In genomic region chr17:8186787-8187516, GRCh38 we compare ENCODE assay signal across 1 cellular context.
TF ChIP-seq lines count a peak whose summit lies in the region.

No MANE protein-coding gene starts in this region.

TF ChIP-seq in HepG2, 621 proteins besides CTCF, POLR2A, EP300 and RAD21 (continued from another document and continues in another):
- TF ChIP-seq ARID4A (CRISPR knock-in tag; IDR thresholded peaks at IDR 0.05; ENCODE audit: borderline replicate concordance) (peak; percentile 50; the same call in 1 of the 2 replicates), ZNF772 (CRISPR knock-in tag; IDR thresholded peaks at IDR 0.05) (peak; percentile 26), ZBTB3 (CRISPR knock-in tag; IDR thresholded peaks at IDR 0.05; ENCODE audit: borderline replicate concordance, low read depth) (no peak), NR2F1 (CRISPR knock-in tag; IDR thresholded peaks at IDR 0.05) (no peak), NFE2L2 (IDR thresholded peaks at IDR 0.05; ENCODE audit: low read length) (0 out of 2 replicates have a peak, but pooled peaks have one; percentile 2), CERS6 (CRISPR knock-in tag; IDR thresholded peaks at IDR 0.05) (no peak), FIP1L1 (IDR thresholded peaks at IDR 0.05; ENCODE audit: borderline replicate concordance, insufficient read depth, low read depth, low read length) (no peak), MBNL3 (CRISPR knock-in tag; conservative IDR thresholded peaks at IDR 0.05) (no peak), CBFB (CRISPR knock-in tag; IDR thresholded peaks at IDR 0.05) (peak; percentile 85), ZBTB8A (CRISPR knock-in tag; IDR thresholded peaks at IDR 0.05; ENCODE audit: borderline replicate concordance, low read depth) (no peak), ZNF556 (CRISPR knock-in tag; IDR thresholded peaks at IDR 0.05; ENCODE audit: borderline replicate concordance) (peak; percentile 75; the same call in 1 of the 2 replicates), ZBTB7B (CRISPR knock-in tag; IDR thresholded peaks at IDR 0.05) (no peak; the same call in 1 of the 2 replicates), ZSCAN29 (CRISPR knock-in tag; conservative IDR thresholded peaks at IDR 0.05) (peak; percentile 20; the same call in 1 of the 2 replicates), ZNF224 (CRISPR knock-in tag; IDR thresholded peaks at IDR 0.05) (peak; percentile 8; the same call in 1 of the 2 replicates), KDM3A (CRISPR knock-in tag; IDR thresholded peaks at IDR 0.05; ENCODE audit: low read depth) (no peak), E2F2 (CRISPR knock-in tag; IDR thresholded peaks at IDR 0.05; ENCODE audit: borderline replicate concordance) (no peak), ZNF296 (CRISPR knock-in tag; conservative IDR thresholded peaks at IDR 0.05) (no peak), ZNF564 (CRISPR knock-in tag; IDR thresholded peaks at IDR 0.05) (no peak), KAT2B (IDR thresholded peaks at IDR 0.05; ENCODE audit: borderline replicate concordance, low read depth, low read length) (no peak), ZSCAN20 (CRISPR knock-in tag; IDR thresholded peaks at IDR 0.05; ENCODE audit: borderline replicate concordance) (no peak), SP2 (CRISPR knock-in tag; IDR thresholded peaks at IDR 0.05) (no peak), PHF20 (CRISPR knock-in tag; IDR thresholded peaks at IDR 0.05) (0 out of 2 replicates have a peak, but pooled peaks have one; percentile 24), ARNT (IDR thresholded peaks at IDR 0.05) (no peak), NFYB (CRISPR knock-in tag; IDR thresholded peaks at IDR 0.05) (no peak), PITX1 (CRISPR knock-in tag; IDR thresholded peaks at IDR 0.05) (peak; percentile 76; the same call in 1 of the 2 replicates), PCBP2 (optimal IDR thresholded peaks at IDR 0.05; ENCODE audit: low read depth, low read length, poor library complexity, severe bottlenecking) (no peak), CC2D1A (CRISPR knock-in tag; IDR thresholded peaks at IDR 0.05) (no peak), ZNF326 (CRISPR knock-in tag; IDR thresholded peaks at IDR 0.05; ENCODE audit: borderline replicate concordance) (no peak), ZNF670 (CRISPR knock-in tag; IDR thresholded peaks at IDR 0.05; ENCODE audit: borderline replicate concordance) (no peak), ZNF616 (CRISPR knock-in tag; IDR thresholded peaks at IDR 0.05; ENCODE audit: low read depth) (0 out of 2 replicates have a peak, but pooled peaks have one; percentile 35), ATF1 (CRISPR knock-in tag; IDR thresholded peaks at IDR 0.05) (peak; percentile 28; the same call in 1 of the 2 replicates), MEF2D (CRISPR knock-in tag; IDR thresholded peaks at IDR 0.05) (no peak; the same call in 1 of the 2 replicates), DPF2 (CRISPR knock-in tag; IDR thresholded peaks at IDR 0.05; ENCODE audit: borderline replicate concordance, low read depth) (no peak; the same call in 1 of the 2 replicates), CENPBD1 (CRISPR knock-in tag; IDR thresholded peaks at IDR 0.05; ENCODE audit: borderline replicate concordance, low read depth) (no peak; the same call in 1 of the 2 replicates), GZF1 (CRISPR knock-in tag; IDR thresholded peaks at IDR 0.05) (peak; percentile 96), ZNF646 (CRISPR knock-in tag; IDR thresholded peaks at IDR 0.05) (no peak), GRHL1 (CRISPR knock-in tag; conservative IDR thresholded peaks at IDR 0.05) (no peak), ELF4 (CRISPR knock-in tag; IDR thresholded peaks at IDR 0.05; ENCODE audit: borderline replicate concordance) (no peak), PBX2 (CRISPR knock-in tag; IDR thresholded peaks at IDR 0.05) (no peak), NR0B2 (CRISPR knock-in tag; IDR thresholded peaks at IDR 0.05) (no peak; the same call in 1 of the 2 replicates), CREB1 (IDR thresholded peaks at IDR 0.05) (peak; percentile 46; the same call in 1 of the 2 replicates), CREB1 (CRISPR knock-in tag; IDR thresholded peaks at IDR 0.05) (peak; percentile 57; the same call in 1 of the 2 replicates), TOPORS (CRISPR knock-in tag; IDR thresholded peaks at IDR 0.05) (peak; percentile 50; the same call in 1 of the 2 replicates), GTF2F1 (IDR thresholded peaks at IDR 0.05; ENCODE audit: low read length) (no peak; the same call in 1 of the 2 replicates), GMEB2 (CRISPR knock-in tag; IDR thresholded peaks at IDR 0.05; ENCODE audit: low read depth) (no peak), MED13 (CRISPR knock-in tag; IDR thresholded peaks at IDR 0.05) (peak; percentile 44; the same call in 1 of the 2 replicates), NBN (conservative IDR thresholded peaks at IDR 0.05) (no peak), ZNF746 (CRISPR knock-in tag; IDR thresholded peaks at IDR 0.05) (0 out of 2 replicates have a peak, but pooled peaks have one; percentile 18), ZBTB7A (CRISPR knock-in tag; IDR thresholded peaks at IDR 0.05) (peak; percentile 45; the same call in 1 of the 2 replicates), DR1 (CRISPR knock-in tag; IDR thresholded peaks at IDR 0.05) (no peak; the same call in 1 of the 2 replicates)
